Comparison of ENCODE assay signal across 1 cellular context in the genomic region with DNA sequence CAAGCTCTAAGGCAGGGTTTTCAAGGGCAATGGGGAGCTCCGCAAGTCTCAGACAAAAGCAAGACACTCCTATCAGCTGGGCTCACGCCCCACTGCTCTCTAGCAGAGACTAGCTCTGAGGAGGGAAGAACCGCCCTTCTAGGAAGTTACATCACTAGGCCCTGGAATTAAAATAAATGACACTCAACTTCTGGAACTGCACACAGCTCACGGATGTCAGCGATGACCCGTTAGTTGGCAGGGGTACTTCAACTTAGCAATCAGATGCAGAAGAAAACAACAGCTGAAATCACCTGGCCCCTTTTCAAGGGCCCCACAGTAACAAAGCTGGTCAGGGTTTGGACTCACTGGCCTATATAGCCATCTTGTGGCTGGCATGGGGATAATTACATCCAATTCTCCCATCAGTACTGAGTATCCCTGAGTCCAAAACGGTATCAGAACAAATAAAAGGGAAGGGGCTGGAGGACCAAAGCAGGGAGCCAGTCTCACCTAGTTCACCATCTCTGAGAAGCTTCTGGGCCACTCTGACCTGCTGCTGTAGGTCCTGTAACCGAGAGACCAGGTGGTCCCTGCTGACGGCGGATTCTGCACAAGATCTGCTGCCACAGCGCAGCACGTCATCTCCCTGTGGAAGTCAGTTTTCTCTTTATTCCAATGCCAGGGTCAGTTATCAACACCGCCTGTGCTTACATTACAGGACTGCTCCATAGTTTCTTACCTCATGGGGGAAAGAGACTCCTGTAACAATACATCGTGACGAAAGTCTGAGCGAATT.
TF ChIP-seq lines count a peak whose summit lies in the region.

No MANE protein-coding gene starts in this region.

TF ChIP-seq in endothelial cell of umbilical vein, 7 proteins besides CTCF, POLR2A, EP300 and RAD21:
- no peak for TF ChIP-seq EZH2 (IDR thresholded peaks at IDR 0.05; ENCODE audit: borderline replicate concordance, low read depth, low read length, severe bottlenecking)
- no peak for TF ChIP-seq POLR2AphosphoS5 (IDR thresholded peaks at IDR 0.05; ENCODE audit: insufficient read depth, low read depth, low read length)
- no peak for TF ChIP-seq GATA2 (IDR thresholded peaks at IDR 0.05; ENCODE audit: insufficient read depth, insufficient read length, low read depth, low read length)
- no peak for TF ChIP-seq MYC (IDR thresholded peaks at IDR 0.05; ENCODE audit: low read depth, low read length)
- TF ChIP-seq JUN (IDR thresholded peaks at IDR 0.05; ENCODE audit: borderline replicate concordance, insufficient read depth, insufficient read length, low read depth): no peak
- TF ChIP-seq FOS (IDR thresholded peaks at IDR 0.05; ENCODE audit: borderline replicate concordance, insufficient read depth, low read length): no peak
- TF ChIP-seq, protein P1, sequence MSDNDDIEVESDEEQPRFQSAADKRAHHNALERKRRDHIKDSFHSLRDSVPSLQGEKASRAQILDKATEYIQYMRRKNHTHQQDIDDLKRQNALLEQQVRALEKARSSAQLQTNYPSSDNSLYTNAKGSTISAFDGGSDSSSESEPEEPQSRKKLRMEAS (IDR thresholded peaks at IDR 0.05; ENCODE audit: insufficient read depth, insufficient read length): no peak
